ENCODE assay signal across 11 cellular contexts in genomic region chr16:57645691-57646387, GRCh38. TPM values are rescaled to one million over a fixed set of nuclear protein-coding genes. Genes with fewer than 3 reads are reported as not detected.
DNase-seq lines count a peak whose midpoint lies in the region; ATAC-seq, FAIRE-seq and TF ChIP-seq lines count a peak whose summit lies in the region.
"Had no signal": no experiment of that assay in that cellular context is flagged by ENCODE, and none has a peak within 500 bp of the region (broad histone marks: within the 10 kb centered on the region; RNA-seq: fewer than 3 reads in every experiment).

No MANE protein-coding gene starts in this region.

- DNase-seq in A172 (ENCODE audit: low spot score), result peak; percentile 76
- no peak for DNase-seq in HTR-8/SVneo (ENCODE audit: insufficient read length, low spot score)
- no peak for DNase-seq in epithelial cell of prostate (ENCODE audit: low read depth, low spot score)
- DNase-seq in mesothelial cell of epicardium (ENCODE audit: low spot score in 2 of 2, unreplicated experiment in 2 of 2), result no peak
- no peak for DNase-seq in ecto neural progenitor cell (ENCODE audit: low spot score)
- DNase-seq in HuH-7.5 (ENCODE audit: low spot score), result no peak
- DNase-seq: CD4-positive, alpha-beta T cell; H9 had no signal

- peak; percentile 46 for FAIRE-seq in HTR-8/SVneo (lab: Jason Lieb, UNC)

- H3K36me3 Mint-ChIP-seq in mesothelial cell of epicardium, result no peaks in the 10 kb centered on the region

- ATAC-seq in GM19023 (IDR thresholded peaks at IDR 0.05; ENCODE audit: unreplicated experiment) (no peak), GM18519 (IDR thresholded peaks at IDR 0.05; ENCODE audit: low FRiP score, unreplicated experiment) (no peak)

- no peak for TF ChIP-seq CTCF in mesothelial cell of epicardium (IDR thresholded peaks at IDR 0.05; ENCODE audit: unreplicated experiment)

- no peaks in the 10 kb centered on the region for H3K9me3 Mint-ChIP-seq in mesothelial cell of epicardium
- H3K9me3 Mint-ChIP-seq: CD4-positive, alpha-beta T cell; H9 had no signal

- no peaks in the 10 kb centered on the region for H3K27me3 Mint-ChIP-seq in mesothelial cell of epicardium (ENCODE audit: low read depth)
- H3K27me3 Mint-ChIP-seq: CD4-positive, alpha-beta T cell had no signal

- peak overlapping the region; percentile 26 for H3K27ac ChIP-seq in epithelial cell of prostate

- H3K27ac Mint-ChIP-seq in mesothelial cell of epicardium, result peak overlapping the region; percentile 62
- H3K27ac Mint-ChIP-seq: CD4-positive, alpha-beta T cell had no signal

- H3K4me3 Mint-ChIP-seq in mesothelial cell of epicardium, result no peak overlapping the region
- H3K4me3 Mint-ChIP-seq: CD4-positive, alpha-beta T cell; H9 had no signal

- H3K4me1 Mint-ChIP-seq in mesothelial cell of epicardium, result peaks cover 19% of the 10 kb centered on the region

RNA-seq across cellular contexts. Expression of gene ADGRG1, which starts 17.4 kb away (rescaled TPM):
- total RNA-seq in A172 (2014; rRNA removed; shearing (Covaris generic)), result 26.9 and 32.6 TPM in 2 replicates
- total RNA-seq in mesothelial cell of epicardium, result 65.8 to 67.1 TPM (median 66.9 TPM) in 3 replicates

RNA-seq across cellular contexts. Expression of gene ADGRG3, which starts 22.3 kb away (rescaled TPM):
- total RNA-seq in A172 (2014; rRNA removed; shearing (Covaris generic)), result not detected in 2 replicates
- total RNA-seq in mesothelial cell of epicardium, result 0.38 TPM in 1 of 3 replicates, not detected in the others

RNA-seq across cellular contexts. Expression of gene DRC7, which starts 48.8 kb away (rescaled TPM):
- total RNA-seq in A172 (2014; rRNA removed; shearing (Covaris generic)), result 0.50 TPM in 1 of 2 replicates, not detected in the other
- 0.43 to 0.47 TPM in 2 of 3 replicates, not detected in the other for total RNA-seq in mesothelial cell of epicardium
- total RNA-seq: CD4-positive, alpha-beta T cell; epithelial cell of proximal tubule had no signal
